Comparison of ENCODE assay signal across 8 cellular contexts in the genomic region with DNA sequence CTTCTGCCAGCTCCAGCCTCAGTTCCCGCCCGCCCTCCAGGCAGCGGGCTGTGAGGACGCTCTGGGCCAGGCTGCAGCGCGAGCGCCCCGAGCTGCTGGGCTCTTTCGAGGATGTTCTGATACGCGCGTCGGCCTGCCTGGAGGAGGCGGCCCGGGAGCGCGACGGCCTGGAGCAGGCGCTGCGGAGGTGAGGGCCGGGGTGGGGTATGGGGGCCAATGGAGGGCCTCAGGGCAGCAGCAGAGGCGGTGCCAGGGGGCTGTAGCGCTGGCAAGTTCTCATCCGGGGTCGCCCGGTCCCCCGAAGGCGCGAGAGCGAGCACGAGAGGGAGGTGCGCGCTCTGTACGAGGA. TPM values are rescaled to one million over a fixed set of nuclear protein-coding genes. Genes with fewer than 3 reads are reported as not detected.
DNase-seq lines count a peak whose midpoint lies in the region; ATAC-seq and TF ChIP-seq lines count a peak whose summit lies in the region.

No MANE protein-coding gene starts in this region.

- no peak overlapping the region for H3K27ac Mint-ChIP-seq in activated naive CD4-positive, alpha-beta T cell treated with anti-CD3 and anti-CD28 coated beads, Interleukin-2, amount 50 U/mL, for 24 hours
- H3K27ac Mint-ChIP-seq in mesothelial cell of epicardium = no peak overlapping the region

- BruUV-seq in mammary epithelial cell (replicated peaks; lab: Mats Ljungman, UMichigan) = no TSS peak

- H3K9ac ChIP-seq in mammary epithelial cell (ENCODE audit: insufficient read depth, low read length) = no peak overlapping the region

- no peaks in the 10 kb centered on the region for H4K20me1 ChIP-seq in mammary epithelial cell (ENCODE audit: insufficient read depth, low read length)

- ATAC-seq in upper lobe of right lung = no peak

- peaks cover 10% of the 10 kb centered on the region for H3K27me3 Mint-ChIP-seq in activated naive CD4-positive, alpha-beta T cell treated with anti-CD3 and anti-CD28 coated beads, Interleukin-2, amount 50 U/mL, for 24 hours
- H3K27me3 Mint-ChIP-seq in mesothelial cell of epicardium (ENCODE audit: low read depth) = peaks cover 51% of the 10 kb centered on the region

- intact Hi-C loops in mammary epithelial cell (cut with micrococcal nuclease) = no loop called here
- intact Hi-C loops in upper lobe of right lung (cut with DNase I) = no loop called here

- H3K4me3 Mint-ChIP-seq in activated naive CD4-positive, alpha-beta T cell treated with anti-CD3 and anti-CD28 coated beads, Interleukin-2, amount 50 U/mL, for 24 hours = peak overlapping the region; percentile 39
- H3K4me3 Mint-ChIP-seq in mesothelial cell of epicardium = peak overlapping the region; percentile 50

- H3K27ac ChIP-seq in mammary epithelial cell (ENCODE audit: insufficient read depth, low read depth, low read length) = no peak overlapping the region
- peak overlapping the region; percentile 70 for H3K27ac ChIP-seq in upper lobe of right lung

- no peaks in the 10 kb centered on the region for H3K9me3 Mint-ChIP-seq in activated naive CD4-positive, alpha-beta T cell treated with anti-CD3 and anti-CD28 coated beads, Interleukin-2, amount 50 U/mL, for 24 hours
- H3K9me3 Mint-ChIP-seq in mesothelial cell of epicardium = no peaks in the 10 kb centered on the region

- in situ Hi-C loops in mammary epithelial cell (cut with MboI; ENCODE audit: low sequenced_read_pairs in 2 of 2) = no loop called here

- H3K4me1 Mint-ChIP-seq in activated naive CD4-positive, alpha-beta T cell treated with anti-CD3 and anti-CD28 coated beads, Interleukin-2, amount 50 U/mL, for 24 hours = peaks cover 39% of the 10 kb centered on the region
- H3K4me1 Mint-ChIP-seq in mesothelial cell of epicardium = peaks cover 43% of the 10 kb centered on the region

- peaks cover 18% of the 10 kb centered on the region for H3K79me2 ChIP-seq in mammary epithelial cell (ENCODE audit: insufficient read depth, low read length)

- H3K36me3 ChIP-seq in mammary epithelial cell (ENCODE audit: insufficient read depth, low read length) = no peaks in the 10 kb centered on the region
- H3K36me3 ChIP-seq in upper lobe of right lung = peaks cover 8% of the 10 kb centered on the region

- 6% methylated on average over 13 of the region's 34 CpGs for WGBS in mammary epithelial cell (ENCODE audit: low coverage, missing lambda C conversion rate)

- no peak for DNase-seq in activated naive CD4-positive, alpha-beta T cell (lab: John Stamatoyannopoulos, UW)
- DNase-seq in mammary epithelial cell (no peak), mesothelial cell of epicardium (ENCODE audit: low spot score in 2 of 2, unreplicated experiment in 2 of 2) (no peak), upper lobe of right lung (no peak), T1000 (lab: John Stamatoyannopoulos, UW) (no peak), kidney glomerular epithelial cell (lab: John Stamatoyannopoulos, UW) (no peak), globus pallidus (ENCODE audit: low spot score) (no peak)

- H3K36me3 Mint-ChIP-seq in activated naive CD4-positive, alpha-beta T cell treated with anti-CD3 and anti-CD28 coated beads, Interleukin-2, amount 50 U/mL, for 24 hours = no peaks in the 10 kb centered on the region
- H3K36me3 Mint-ChIP-seq in mesothelial cell of epicardium = peaks cover 2% of the 10 kb centered on the region

- CTCF ChIA-PET in mammary epithelial cell (lab: Charles Lee; ENCODE audit: low non-redundant PET) = no interaction called here

- no peaks in the 10 kb centered on the region for H3K27me3 ChIP-seq in mammary epithelial cell (ENCODE audit: insufficient read depth, low read length)
- peaks cover 9% of the 10 kb centered on the region for H3K27me3 ChIP-seq in upper lobe of right lung

- H3K4me1 ChIP-seq in mammary epithelial cell (ENCODE audit: insufficient read depth, low read length) (peaks cover 55% of the 10 kb centered on the region), upper lobe of right lung (peaks cover 77% of the 10 kb centered on the region)

- H2AFZ ChIP-seq in mammary epithelial cell (ENCODE audit: low read depth, low read length) = peak overlapping the region; percentile 61

- H3K4me3 ChIP-seq in mammary epithelial cell (replicated peaks in 1 of 3; ENCODE audit: insufficient read depth in 1 of 3, low read depth in 2 of 3, low read length in 3 of 3) (peak overlapping the region in 2 of 3 experiments; percentile 13 to 22), upper lobe of right lung (peak overlapping the region; percentile 45)

- peak overlapping the region; percentile 81 for H3K4me2 ChIP-seq in mammary epithelial cell (ENCODE audit: insufficient read depth, low read depth, low read length)

- no peaks in the 10 kb centered on the region for H3K9me3 ChIP-seq in mammary epithelial cell (replicated peaks; ENCODE audit: insufficient read depth, low read length)
- no peaks in the 10 kb centered on the region for H3K9me3 ChIP-seq in upper lobe of right lung

- dilution Hi-C loops in mammary epithelial cell (cut with HindIII; ENCODE audit: low sequenced_read_pairs) = no loop called here

- TF ChIP-seq CTCF in mammary epithelial cell (conservative IDR thresholded peaks at IDR 0.05 in 1 of 2, IDR thresholded peaks at IDR 0.05 in 1 of 2; ENCODE audit: extremely low read depth in 1 of 2, insufficient read depth in 1 of 2, low read depth in 1 of 2, low read length in 2 of 2) (no peak), mesothelial cell of epicardium (IDR thresholded peaks at IDR 0.05; ENCODE audit: unreplicated experiment) (no peak), upper lobe of right lung (IDR thresholded peaks at IDR 0.05) (no peak)

RNA-seq across cellular contexts. Expression of a gene that starts 2.2 kb away (rescaled TPM):
- total RNA-seq in mammary epithelial cell = under 1 TPM in 1 of 2 donors, not detected in 1; 0.17 TPM
- 0.25 TPM for polyA plus RNA-seq in mammary epithelial cell
- polyA minus RNA-seq in mammary epithelial cell = not detected
- total RNA-seq in mesothelial cell of epicardium = 9.9 to 10.6 TPM (median 10.0 TPM) in 3 replicates
- 34.3 TPM for total RNA-seq in upper lobe of right lung

RNA-seq across cellular contexts. Expression of a gene that starts 2.8 kb away (rescaled TPM):
- total RNA-seq in mammary epithelial cell (100 to 1,000 TPM; 387 to 511 TPM), mesothelial cell of epicardium (125 to 142 TPM (median 140 TPM) in 3 replicates), upper lobe of right lung (486 TPM)
- 721 TPM for polyA plus RNA-seq in mammary epithelial cell
- 374 TPM for polyA minus RNA-seq in mammary epithelial cell

RNA-seq across cellular contexts. Expression of a gene that starts 11.2 kb away (rescaled TPM):
- total RNA-seq in mammary epithelial cell (10 to 100 TPM; 14.7 to 62.6 TPM), mesothelial cell of epicardium (41.3 to 50.9 TPM (median 50.0 TPM) in 3 replicates), upper lobe of right lung (143 TPM)
- polyA plus RNA-seq in mammary epithelial cell = 13.7 TPM
- polyA minus RNA-seq in mammary epithelial cell = 17.2 TPM

RNA-seq across cellular contexts. Expression of a gene that starts 12.4 kb away (rescaled TPM):
- total RNA-seq in mammary epithelial cell (100 to 1,000 TPM in 1 of 2 donors, 10 to 100 TPM in 1; 60.0 to 193 TPM), mesothelial cell of epicardium (78.7 to 80.2 TPM (median 79.8 TPM) in 3 replicates), upper lobe of right lung (138 TPM)
- 235 TPM for polyA plus RNA-seq in mammary epithelial cell
- polyA minus RNA-seq in mammary epithelial cell = 110 TPM

RNA-seq across cellular contexts. Expression of a gene that starts 12.7 kb away (rescaled TPM):
- total RNA-seq in mammary epithelial cell (10 to 100 TPM; 50.3 to 81.7 TPM), mesothelial cell of epicardium (94.1 to 98.8 TPM (median 96.6 TPM) in 3 replicates), upper lobe of right lung (167 TPM)
- polyA plus RNA-seq in mammary epithelial cell = 114 TPM
- polyA minus RNA-seq in mammary epithelial cell = 29.2 TPM
